ENCODE assay signal across 10 cellular contexts in genomic region chr17:79721993-79722671, GRCh38. TPM values are rescaled to one million over a fixed set of nuclear protein-coding genes. Genes with fewer than 3 reads are reported as not detected.
DNase-seq lines count a peak whose midpoint lies in the region; ATAC-seq and TF ChIP-seq lines count a peak whose summit lies in the region.
"Had no signal": no experiment of that assay in that cellular context is flagged by ENCODE, and none has a peak within 500 bp of the region (broad histone marks: within the 10 kb centered on the region; RNA-seq: fewer than 3 reads in every experiment).

No MANE protein-coding gene starts in this region.

- DNase-seq in DMS 273 (lab: John Stamatoyannopoulos, UW; ENCODE audit: unreplicated experiment) (peak; percentile 58), DMS 273 treated with DMSO at 0.1 percent for 48 hours (lab: John Stamatoyannopoulos, UW) (no peak), Kasumi-1 (lab: John Stamatoyannopoulos, UW) (peak; percentile 44 to 65), WTC11 (ENCODE audit: low spot score) (peak; percentile 31)
- no peak for DNase-seq in activated T-cell treated with anti-CD3 and anti-CD28 coated beads, Interleukin-2, amount 50 U/mL, for 72 hours
- DNase-seq: cortex of kidney, psoas muscle had no signal

- H3K4me1 Mint-ChIP-seq in WTC11 (peaks cover 8% of the 10 kb centered on the region; the same call in 1 of the 2 replicates), nephron (peaks cover 5% of the 10 kb centered on the region)
- no peaks in the 10 kb centered on the region for H3K4me1 Mint-ChIP-seq in activated T-cell treated with anti-CD3 and anti-CD28 coated beads, Interleukin-2, amount 50 U/mL, for 72 hours (ENCODE audit: low read depth)

- POLR2A ChIA-PET in WTC11 (lab: Charles Lee): interaction anchor here (1.2 kb wide), 1 partner anchor 20 kb away, joined by 3 read pairs; no protein-coding TSS in a partner anchor

- H3K27me3 Mint-ChIP-seq in WTC11 (ENCODE audit: low read depth) (peaks cover 4% of the 10 kb centered on the region; the same call in 1 of the 2 replicates), nephron (ENCODE audit: low read depth) (peaks cover under 1% of the 10 kb centered on the region)
- no peaks in the 10 kb centered on the region for H3K27me3 Mint-ChIP-seq in activated T-cell treated with anti-CD3 and anti-CD28 coated beads, Interleukin-2, amount 50 U/mL, for 72 hours (ENCODE audit: low read depth)

- peak; percentile 27; the same call in 1 of the 2 replicates for TF ChIP-seq CTCF in WTC11 (IDR thresholded peaks at IDR 0.05)
- TF ChIP-seq CTCF in nephron (IDR thresholded peaks at IDR 0.05; ENCODE audit: unreplicated experiment in 3 of 3): peak in 2 of 3 experiments; percentile 28 to 54

- peaks cover 10% of the 10 kb centered on the region for H3K9me3 Mint-ChIP-seq in WTC11
- H3K9me3 Mint-ChIP-seq in nephron: no peaks in the 10 kb centered on the region
- H3K9me3 Mint-ChIP-seq in activated T-cell treated with anti-CD3 and anti-CD28 coated beads, Interleukin-2, amount 50 U/mL, for 72 hours: no peaks in the 10 kb centered on the region

- no peak overlapping the region for H3K4me3 Mint-ChIP-seq in WTC11
- H3K4me3 Mint-ChIP-seq in nephron: no peak overlapping the region
- H3K4me3 Mint-ChIP-seq in activated T-cell treated with anti-CD3 and anti-CD28 coated beads, Interleukin-2, amount 50 U/mL, for 72 hours: no peak overlapping the region

- ATAC-seq in WTC11 (peak; percentile 96), GM21737 (IDR thresholded peaks at IDR 0.05; ENCODE audit: unreplicated experiment) (no peak), GM21526 (IDR thresholded peaks at IDR 0.05; ENCODE audit: low FRiP score, unreplicated experiment) (no peak)
- ATAC-seq in activated T-cell treated with anti-CD3 and anti-CD28 coated beads, Interleukin-2, amount 50 U/mL, for 72 hours (replicated peaks in 1 of 2): no peak
- ATAC-seq: psoas muscle had no signal

- H3K27ac Mint-ChIP-seq in WTC11: no peak overlapping the region
- H3K27ac Mint-ChIP-seq in nephron: peak overlapping the region in 1 of 3 experiments; percentile 10
- no peak overlapping the region for H3K27ac Mint-ChIP-seq in activated T-cell treated with anti-CD3 and anti-CD28 coated beads, Interleukin-2, amount 50 U/mL, for 72 hours

- CTCF ChIA-PET in WTC11 (lab: Charles Lee): interaction anchor here (0.6 to 3.2 kb wide), 30 partner anchors 13 to 321 kb away, joined by 3 to 65 read pairs (median 4); partner anchors contain the start of genes CBX2, CBX4 and CBX8

- H3K36me3 Mint-ChIP-seq in WTC11: 0 out of 2 replicates have a peak, but pooled peaks cover 2% of the 10 kb centered on the region
- H3K36me3 Mint-ChIP-seq in nephron (ENCODE audit: low read depth): no peaks in the 10 kb centered on the region
- no peaks in the 10 kb centered on the region for H3K36me3 Mint-ChIP-seq in activated T-cell treated with anti-CD3 and anti-CD28 coated beads, Interleukin-2, amount 50 U/mL, for 72 hours (ENCODE audit: insufficient read depth in 2 of 2)

TF ChIP-seq in WTC11, 78 proteins besides CTCF, POLR2A, EP300 and RAD21 (continues in another document):
- TF ChIP-seq ATF6 (CRISPR knock-in tag; IDR thresholded peaks at IDR 0.05) (no peak), ZNF219 (CRISPR knock-in tag; IDR thresholded peaks at IDR 0.05; ENCODE audit: borderline replicate concordance) (no peak), GRHL2 (CRISPR knock-in tag; IDR thresholded peaks at IDR 0.05; ENCODE audit: insufficient replicate concordance, severe bottlenecking) (no peak), NFATC4 (CRISPR knock-in tag; IDR thresholded peaks at IDR 0.05) (no peak), ZMAT4 (CRISPR knock-in tag; IDR thresholded peaks at IDR 0.05) (no peak), ZNF416 (CRISPR knock-in tag; IDR thresholded peaks at IDR 0.05) (no peak), SMAD3 (CRISPR knock-in tag; IDR thresholded peaks at IDR 0.05; ENCODE audit: borderline replicate concordance) (no peak), CDX4 (CRISPR knock-in tag; IDR thresholded peaks at IDR 0.05; ENCODE audit: borderline replicate concordance) (no peak), NR3C1 (CRISPR knock-in tag; conservative IDR thresholded peaks at IDR 0.05; ENCODE audit: low read depth) (no peak), CREM (CRISPR knock-in tag; IDR thresholded peaks at IDR 0.05) (no peak), ZNF532 (CRISPR knock-in tag; IDR thresholded peaks at IDR 0.05; ENCODE audit: borderline replicate concordance) (no peak), EMX1 (CRISPR knock-in tag; IDR thresholded peaks at IDR 0.05) (no peak), IRF2 (CRISPR knock-in tag; IDR thresholded peaks at IDR 0.05; ENCODE audit: borderline replicate concordance, low read depth) (no peak), ELF4 (CRISPR knock-in tag; IDR thresholded peaks at IDR 0.05; ENCODE audit: low read depth) (no peak)
- TF ChIP-seq, protein P1, sequence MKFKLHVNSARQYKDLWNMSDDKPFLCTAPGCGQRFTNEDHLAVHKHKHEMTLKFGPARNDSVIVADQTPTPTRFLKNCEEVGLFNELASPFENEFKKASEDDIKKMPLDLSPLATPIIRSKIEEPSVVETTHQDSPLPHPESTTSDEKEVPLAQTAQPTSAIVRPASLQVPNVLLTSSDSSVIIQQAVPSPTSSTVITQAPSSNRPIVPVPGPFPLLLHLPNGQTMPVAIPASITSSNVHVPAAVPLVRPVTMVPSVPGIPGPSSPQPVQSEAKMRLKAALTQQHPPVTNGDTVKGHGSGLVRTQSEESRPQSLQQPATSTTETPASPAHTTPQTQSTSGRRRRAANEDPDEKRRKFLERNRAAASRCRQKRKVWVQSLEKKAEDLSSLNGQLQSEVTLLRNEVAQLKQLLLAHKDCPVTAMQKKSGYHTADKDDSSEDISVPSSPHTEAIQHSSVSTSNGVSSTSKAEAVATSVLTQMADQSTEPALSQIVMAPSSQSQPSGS (CRISPR knock-in tag; IDR thresholded peaks at IDR 0.05; ENCODE audit: borderline replicate concordance, low read depth): no peak

RNA-seq across cellular contexts. Expression of gene ENPP7, which starts 8.6 kb away (rescaled TPM):
- total RNA-seq in WTC11 (2021): 0.11 TPM in 1 of 3 replicates, not detected in the others
- total RNA-seq in activated T-cell treated with anti-CD3 and anti-CD28 coated beads, Interleukin-2, amount 50 U/mL, for 72 hours: not detected
- total RNA-seq: psoas muscle had no signal

RNA-seq across cellular contexts. Expression of gene CBX2, which starts 55.8 kb away (rescaled TPM):
- total RNA-seq in WTC11 (2021): 78.1 to 85.5 TPM (median 78.7 TPM) in 3 replicates
- 1 to 10 TPM; 2.4 to 5.6 TPM for total RNA-seq in activated T-cell treated with anti-CD3 and anti-CD28 coated beads, Interleukin-2, amount 50 U/mL, for 72 hours

Comparison
In these comparisons a context has a peak if more than half of its experiments do, and no peak if none do; other contexts are left out.
1. DNase-seq: peak in DMS 273 (single experiment), Kasumi-1 (2 of 2) and WTC11 (single experiment); none in DMS 273 treated with DMSO at 0.1 percent for 48 hours (single experiment) and activated T-cell treated with anti-CD3 and anti-CD28 coated beads, Interleukin-2, amount 50 U/mL, for 72 hours (0 of 2).
2. RNA of gene CBX2, which starts 55.8 kb away (total RNA-seq): 78.1 to 85.5 TPM in WTC11; 2.4 to 5.6 TPM in activated T-cell treated with anti-CD3 and anti-CD28 coated beads, Interleukin-2, amount 50 U/mL, for 72 hours; every median in the first group is over 10 times any median in the second.